In the genomic region with DNA sequence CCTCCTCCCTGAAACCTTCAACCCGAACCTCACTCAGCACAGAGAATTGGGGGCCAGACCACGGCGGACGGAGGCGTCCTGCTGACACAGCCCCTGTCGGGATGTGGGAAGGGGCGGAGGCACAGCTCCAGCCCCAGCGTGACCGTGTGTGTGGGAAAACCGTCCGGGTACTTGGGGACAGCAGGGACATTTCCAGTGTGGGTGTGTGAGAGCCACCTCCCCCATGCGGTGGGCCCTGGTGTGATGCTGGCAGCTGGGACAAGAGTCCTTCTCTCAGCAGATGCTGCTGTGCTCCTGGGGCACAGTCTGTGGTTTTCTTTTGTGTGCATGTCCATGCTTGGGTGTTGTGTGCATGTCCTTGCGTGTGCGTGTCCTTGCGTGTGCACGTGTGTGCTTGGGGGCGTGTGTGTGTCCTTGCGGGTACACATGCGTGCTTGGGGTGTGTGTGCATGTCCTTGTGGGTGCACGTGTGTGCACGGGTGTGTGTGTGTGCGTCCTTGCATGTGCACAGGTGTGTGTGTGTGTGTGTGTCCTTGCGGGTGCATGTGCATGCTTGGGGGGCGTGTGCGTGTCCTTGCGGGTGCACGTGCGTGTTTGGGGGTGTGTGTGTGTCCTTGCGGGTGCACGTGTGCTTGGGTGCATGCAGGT, we compare ENCODE assay signal across 19 cellular contexts. TPM values are rescaled to one million over a fixed set of nuclear protein-coding genes. Genes with fewer than 3 reads are reported as not detected.
DNase-seq lines count a peak whose midpoint lies in the region; ATAC-seq, FAIRE-seq and TF ChIP-seq lines count a peak whose summit lies in the region.
"Had no signal": no experiment of that assay in that cellular context is flagged by ENCODE, and none has a peak within 500 bp of the region (broad histone marks: within the 10 kb centered on the region; RNA-seq: fewer than 3 reads in every experiment).

No MANE protein-coding gene starts in this region.

- H3K36me3 ChIP-seq in keratinocyte (ENCODE audit: control insufficient read depth in 2 of 2, extremely low read depth in 1 of 2, insufficient read depth in 2 of 2, low read length in 2 of 2) (no peaks in the 10 kb centered on the region), lower lobe of right lung (no peaks in the 10 kb centered on the region)

- no peaks in the 10 kb centered on the region for H3K79me2 ChIP-seq in keratinocyte (ENCODE audit: control insufficient read depth, insufficient read depth, low read length)

- no peak overlapping the region for H3K9ac ChIP-seq in keratinocyte (ENCODE audit: control insufficient read depth, extremely low read depth, insufficient read depth, low read length)

- no peak for TF ChIP-seq CTCF in WTC11 (IDR thresholded peaks at IDR 0.05)
- TF ChIP-seq CTCF in keratinocyte (optimal IDR thresholded peaks at IDR 0.05 in 1 of 3, IDR thresholded peaks at IDR 0.05 in 1 of 3, conservative IDR thresholded peaks at IDR 0.05 in 1 of 3; ENCODE audit: extremely low read depth in 1 of 3, insufficient read depth in 2 of 3, low read length in 3 of 3) = no peak
- no peak for TF ChIP-seq CTCF in lower lobe of right lung (IDR thresholded peaks at IDR 0.05)

- no peak for ATAC-seq in stimulated activated naive CD8-positive, alpha-beta T cell treated with anti-CD3 and anti-CD28 coated beads, Interleukin-15, Interleukin-2, amounts not matched to agents 100 U/mL and 50 U/mL, for 24 hours
- ATAC-seq in WTC11 (no peak), GM19035 (IDR thresholded peaks at IDR 0.05; ENCODE audit: unreplicated experiment) (no peak), lower lobe of right lung (no peak)
- ATAC-seq: Panc1 had no signal

- intact Hi-C loops in lower lobe of right lung (cut with DNase I) = no loop called here

- H3K27me3 ChIP-seq in keratinocyte (ENCODE audit: control insufficient read depth, extremely low read depth, insufficient read depth, low read length) (no peaks in the 10 kb centered on the region), lower lobe of right lung (ENCODE audit: low read depth) (no peaks in the 10 kb centered on the region)

- DNase-seq in stimulated activated naive CD8-positive, alpha-beta T cell treated with anti-CD3 and anti-CD28 coated beads, Interleukin-15, Interleukin-2, amounts not matched to agents 100 U/mL and 50 U/mL, for 24 hours = no peak
- DNase-seq in WTC11 (ENCODE audit: low spot score) = no peak
- no peak for DNase-seq in keratinocyte (ENCODE audit: low read depth, low spot score)
- DNase-seq in urothelium cell line (ENCODE audit: low spot score) = no peak
- no peak for DNase-seq in superior temporal gyrus (ENCODE audit: extremely low spot score)
- DNase-seq in lower lobe of right lung = no peak
- DNase-seq: DMS 273 treated with DMSO at 0.1 percent for 48 hours, GF-D8, NCI-H1048, NCI-H146, NCI-H2227 treated with DMSO at 0.1 percent for 48 hours, Right ventricle myocardium superior had no signal

- H3K9me1 ChIP-seq in keratinocyte (ENCODE audit: control insufficient read depth, extremely low read depth, insufficient read depth, low read length) = peaks cover 2% of the 10 kb centered on the region

- H3K4me3 Mint-ChIP-seq in stimulated activated naive CD8-positive, alpha-beta T cell treated with anti-CD3 and anti-CD28 coated beads, Interleukin-15, Interleukin-2, amounts not matched to agents 100 ng/mL and 50 ng/mL, for 24 hours = no peak overlapping the region
- H3K4me3 Mint-ChIP-seq in WTC11 = no peak overlapping the region

- FAIRE-seq in keratinocyte (lab: Jason Lieb, UNC) (no peak), urothelium cell line (lab: Jason Lieb, UNC) (peak; percentile 99)
- FAIRE-seq: A204.1, H54 had no signal

- H2AFZ ChIP-seq in keratinocyte (ENCODE audit: control insufficient read depth, low read length) = no peak overlapping the region

- H3K36me3 Mint-ChIP-seq in stimulated activated naive CD8-positive, alpha-beta T cell treated with anti-CD3 and anti-CD28 coated beads, Interleukin-15, Interleukin-2, amounts not matched to agents 100 ng/mL and 50 ng/mL, for 24 hours (ENCODE audit: low read depth) = no peaks in the 10 kb centered on the region
- no peaks in the 10 kb centered on the region for H3K36me3 Mint-ChIP-seq in WTC11

- H3K4me1 ChIP-seq in keratinocyte (ENCODE audit: control insufficient read depth, extremely low read depth, insufficient read depth, low read length) (peaks cover 32% of the 10 kb centered on the region), lower lobe of right lung (peaks cover 12% of the 10 kb centered on the region)

- H3K27ac Mint-ChIP-seq in stimulated activated naive CD8-positive, alpha-beta T cell treated with anti-CD3 and anti-CD28 coated beads, Interleukin-15, Interleukin-2, amounts not matched to agents 100 ng/mL and 50 ng/mL, for 24 hours = peak overlapping the region; percentile 52
- peak overlapping the region; percentile 79 for H3K27ac Mint-ChIP-seq in WTC11

- H4K20me1 ChIP-seq in keratinocyte (ENCODE audit: control insufficient read depth, extremely low read depth, insufficient read depth, low read length) = no peaks in the 10 kb centered on the region

- no peaks in the 10 kb centered on the region for H3K27me3 Mint-ChIP-seq in stimulated activated naive CD8-positive, alpha-beta T cell treated with anti-CD3 and anti-CD28 coated beads, Interleukin-15, Interleukin-2, amounts not matched to agents 100 ng/mL and 50 ng/mL, for 24 hours
- no peaks in the 10 kb centered on the region for H3K27me3 Mint-ChIP-seq in WTC11 (ENCODE audit: low read depth)

- H3K27ac ChIP-seq in keratinocyte (ENCODE audit: control insufficient read depth, insufficient read depth, low read length) (no peak overlapping the region), lower lobe of right lung (no peak overlapping the region)
- H3K27ac ChIP-seq: C4-2B had no signal

- POLR2A ChIA-PET in WTC11 (lab: Charles Lee) = no interaction called here

- H3K4me1 Mint-ChIP-seq in stimulated activated naive CD8-positive, alpha-beta T cell treated with anti-CD3 and anti-CD28 coated beads, Interleukin-15, Interleukin-2, amounts not matched to agents 100 ng/mL and 50 ng/mL, for 24 hours (ENCODE audit: low read depth) = peaks cover 10% of the 10 kb centered on the region
- no peaks in the 10 kb centered on the region for H3K4me1 Mint-ChIP-seq in WTC11

- peak overlapping the region; percentile 49 for H3K4me2 ChIP-seq in keratinocyte (ENCODE audit: control insufficient read depth, extremely low read depth, insufficient read depth, low read depth, low read length)

- H3K4me3 ChIP-seq in keratinocyte (ENCODE audit: control insufficient read depth in 2 of 3, extremely low read depth in 1 of 3, insufficient read depth in 2 of 3, low read depth in 1 of 3, low read length in 3 of 3) = no peak overlapping the region
- no peak overlapping the region for H3K4me3 ChIP-seq in lower lobe of right lung
- H3K4me3 ChIP-seq: SK-N-MC had no signal

- CTCF ChIA-PET in WTC11 (lab: Charles Lee) = interaction anchor here (1.3 to 2.6 kb wide), 3 partner anchors 10 to 231 kb away, joined by 3 to 12 read pairs (median 5); no protein-coding TSS in a partner anchor

- dilution Hi-C loops in keratinocyte (cut with MboI; ENCODE audit: extremely low pct_ligation_motif_present, low sequenced_read_pairs) = no loop called here

- no peaks in the 10 kb centered on the region for H3K9me3 Mint-ChIP-seq in stimulated activated naive CD8-positive, alpha-beta T cell treated with anti-CD3 and anti-CD28 coated beads, Interleukin-15, Interleukin-2, amounts not matched to agents 100 ng/mL and 50 ng/mL, for 24 hours
- no peaks in the 10 kb centered on the region for H3K9me3 Mint-ChIP-seq in WTC11

- H3K9me3 ChIP-seq in keratinocyte (ENCODE audit: control insufficient read depth, low read depth, low read length) = no peaks in the 10 kb centered on the region
- no peaks in the 10 kb centered on the region for H3K9me3 ChIP-seq in lower lobe of right lung

RNA-seq across cellular contexts. Expression of a gene that starts 16.9 kb away (rescaled TPM):
- total RNA-seq in WTC11 (2021) (107 to 121 TPM (median 110 TPM) in 3 replicates), lower lobe of right lung (43.8 TPM)
- 38.3 to 52.0 TPM (median 48.2 TPM) in 3 replicates for polyA plus RNA-seq in keratinocyte
- polyA plus RNA-seq in keratinocyte (2011; ENCODE audit: low read depth) = 4.8 TPM
- 19.8 and 41.7 TPM in 2 replicates for polyA plus RNA-seq in keratinocyte (2011; cell fraction: cytosol; rRNA removed)
- polyA plus RNA-seq in keratinocyte (2011; cell fraction: nucleus; rRNA removed) = 19.4 and 20.6 TPM in 2 replicates
- polyA plus RNA-seq in keratinocyte (2012; ENCODE audit: low replicate concordance) = 24.4 and 64.8 TPM in 2 replicates
- 7.8 to 10.6 TPM (median 9.1 TPM) in 3 replicates for polyA minus RNA-seq in keratinocyte
- 30.5 TPM for polyA minus RNA-seq in keratinocyte (2011; cell fraction: cytosol; rRNA and poly(A)+ RNA removed)
- polyA minus RNA-seq in keratinocyte (2011; cell fraction: nucleus; rRNA and poly(A)+ RNA removed) = 5.0 and 6.1 TPM in 2 replicates

RNA-seq across cellular contexts. Expression of a gene that starts 17.3 kb away (rescaled TPM):
- 30.5 to 38.1 TPM (median 32.5 TPM) in 3 replicates for total RNA-seq in WTC11 (2021)
- 2.5 to 3.6 TPM (median 2.9 TPM) in 3 replicates for polyA plus RNA-seq in keratinocyte
- 1.1 TPM for polyA plus RNA-seq in keratinocyte (2011; ENCODE audit: low read depth)
- polyA plus RNA-seq in keratinocyte (2011; cell fraction: cytosol; rRNA removed) = 0.61 and 1.4 TPM in 2 replicates
- polyA plus RNA-seq in keratinocyte (2011; cell fraction: nucleus; rRNA removed) = 5.7 and 7.1 TPM in 2 replicates
- 1.2 and 3.5 TPM in 2 replicates for polyA plus RNA-seq in keratinocyte (2012; ENCODE audit: low replicate concordance)
- 1.5 to 2.5 TPM (median 2.3 TPM) in 3 replicates for polyA minus RNA-seq in keratinocyte
- polyA minus RNA-seq in keratinocyte (2011; cell fraction: cytosol; rRNA and poly(A)+ RNA removed) = 3.1 TPM
- 1.5 and 3.7 TPM in 2 replicates for polyA minus RNA-seq in keratinocyte (2011; cell fraction: nucleus; rRNA and poly(A)+ RNA removed)
- 17.3 TPM for total RNA-seq in lower lobe of right lung

RNA-seq across cellular contexts. Expression of a gene that starts 25.7 kb away (rescaled TPM):
- 135 to 163 TPM (median 138 TPM) in 3 replicates for total RNA-seq in WTC11 (2021)
- polyA plus RNA-seq in keratinocyte = 10.2 to 23.0 TPM (median 12.3 TPM) in 3 replicates
- 1.6 TPM for polyA plus RNA-seq in keratinocyte (2011; ENCODE audit: low read depth)
- 8.5 and 23.2 TPM in 2 replicates for polyA plus RNA-seq in keratinocyte (2011; cell fraction: cytosol; rRNA removed)
- polyA plus RNA-seq in keratinocyte (2011; cell fraction: nucleus; rRNA removed) = 8.9 and 15.0 TPM in 2 replicates
- polyA plus RNA-seq in keratinocyte (2012; ENCODE audit: low replicate concordance) = 4.1 and 10.1 TPM in 2 replicates
- polyA minus RNA-seq in keratinocyte = 3.7 to 34.6 TPM (median 7.4 TPM) in 3 replicates
- polyA minus RNA-seq in keratinocyte (2011; cell fraction: cytosol; rRNA and poly(A)+ RNA removed) = 31.1 TPM
- 3.2 and 5.4 TPM in 2 replicates for polyA minus RNA-seq in keratinocyte (2011; cell fraction: nucleus; rRNA and poly(A)+ RNA removed)
- 2.8 TPM for total RNA-seq in lower lobe of right lung

RNA-seq across cellular contexts. Expression of a gene that starts 28.4 kb away (rescaled TPM):
- 60.4 to 71.9 TPM (median 67.8 TPM) in 3 replicates for total RNA-seq in WTC11 (2021)
- polyA plus RNA-seq in keratinocyte = 5.2 to 8.3 TPM (median 6.7 TPM) in 3 replicates
- 5.0 TPM for polyA plus RNA-seq in keratinocyte (2011; ENCODE audit: low read depth)
- polyA plus RNA-seq in keratinocyte (2011; cell fraction: cytosol; rRNA removed) = 3.0 and 9.1 TPM in 2 replicates
- polyA plus RNA-seq in keratinocyte (2011; cell fraction: nucleus; rRNA removed) = 8.5 and 12.9 TPM in 2 replicates
- polyA plus RNA-seq in keratinocyte (2012; ENCODE audit: low replicate concordance) = 11.5 TPM in 2 replicates
- 4.7 to 10.0 TPM (median 6.3 TPM) in 3 replicates for polyA minus RNA-seq in keratinocyte
- polyA minus RNA-seq in keratinocyte (2011; cell fraction: cytosol; rRNA and poly(A)+ RNA removed) = 24.2 TPM
- polyA minus RNA-seq in keratinocyte (2011; cell fraction: nucleus; rRNA and poly(A)+ RNA removed) = 6.4 and 8.9 TPM in 2 replicates
- 45.3 TPM for total RNA-seq in lower lobe of right lung

RNA-seq across cellular contexts. Expression of a gene that starts 31.7 kb away (rescaled TPM):
- total RNA-seq in WTC11 (2021) (114 to 130 TPM (median 120 TPM) in 3 replicates), lower lobe of right lung (133 TPM)
- 45.4 to 73.6 TPM (median 64.0 TPM) in 3 replicates for polyA plus RNA-seq in keratinocyte
- 10.2 TPM for polyA plus RNA-seq in keratinocyte (2011; ENCODE audit: low read depth)
- polyA plus RNA-seq in keratinocyte (2011; cell fraction: cytosol; rRNA removed) = 59.0 and 103 TPM in 2 replicates
- polyA plus RNA-seq in keratinocyte (2011; cell fraction: nucleus; rRNA removed) = 51.5 and 77.5 TPM in 2 replicates
- 62.1 and 118 TPM in 2 replicates for polyA plus RNA-seq in keratinocyte (2012; ENCODE audit: low replicate concordance)
- 39.1 to 83.3 TPM (median 62.9 TPM) in 3 replicates for polyA minus RNA-seq in keratinocyte
- polyA minus RNA-seq in keratinocyte (2011; cell fraction: cytosol; rRNA and poly(A)+ RNA removed) = 41.8 TPM
- polyA minus RNA-seq in keratinocyte (2011; cell fraction: nucleus; rRNA and poly(A)+ RNA removed) = 12.2 and 13.9 TPM in 2 replicates

Comparison
In these comparisons a context has a peak if more than half of its experiments do, and no peak if none do; other contexts are left out.
1. RNA of a gene that starts 25.7 kb away (total RNA-seq): 135 to 163 TPM in WTC11; 2.8 TPM in lower lobe of right lung (single experiment); every median in the first group is over 10 times any median in the second.